16 cellular contexts compared by ENCODE assay signal in genomic region chr4:151415978-151416377, GRCh38. TPM values are rescaled to one million over a fixed set of nuclear protein-coding genes. Genes with fewer than 3 reads are reported as not detected.
DNase-seq lines count a peak whose midpoint lies in the region; ATAC-seq and TF ChIP-seq lines count a peak whose summit lies in the region.
"Had no signal": no experiment of that assay in that cellular context is flagged by ENCODE, and none has a peak within 500 bp of the region (broad histone marks: within the 10 kb centered on the region; RNA-seq: fewer than 3 reads in every experiment).

No MANE protein-coding gene starts in this region.

- no peak overlapping the region for H4K91ac ChIP-seq in mesenchymal stem cell (ENCODE audit: low read length)

- H2AK5ac ChIP-seq in mesenchymal stem cell (ENCODE audit: low read length, severe bottlenecking): no peak overlapping the region

- no peak overlapping the region for H3K4me2 ChIP-seq in mesenchymal stem cell (ENCODE audit: low read length, poor library complexity, severe bottlenecking)
- H3K4me2 ChIP-seq: BLaER1 treated with 17β-estradiol and CSF1 and Interleukin-3, amounts not matched to agents 10 nM and 100 nM had no signal

- no peak overlapping the region for H3K14ac ChIP-seq in mesenchymal stem cell (ENCODE audit: low read length in 2 of 2)

- H3K79me1 ChIP-seq in mesenchymal stem cell (replicated peaks; ENCODE audit: low read length, poor library complexity, severe bottlenecking): peaks cover 10% of the 10 kb centered on the region

- H3K27me3 ChIP-seq in mesenchymal stem cell (ENCODE audit: control insufficient read depth in 1 of 2, insufficient read depth in 1 of 2, low read length in 2 of 2): no peaks in the 10 kb centered on the region

- H4K8ac ChIP-seq in mesenchymal stem cell (ENCODE audit: low read length): no peak overlapping the region

- H3K4ac ChIP-seq in mesenchymal stem cell (ENCODE audit: low read depth in 1 of 2, low read length in 2 of 2): no peak overlapping the region

- no peak overlapping the region for H2BK120ac ChIP-seq in mesenchymal stem cell (ENCODE audit: low read depth, low read length)

- peak overlapping the region; percentile 82 for H3K27ac ChIP-seq in mesenchymal stem cell (ENCODE audit: low read length, poor library complexity, severe bottlenecking)
- H3K27ac ChIP-seq in substantia nigra (ENCODE audit: low read depth, low read length, poor library complexity, severe bottlenecking): no peak overlapping the region
- H3K27ac ChIP-seq: BLaER1 treated with 17β-estradiol and CSF1 and Interleukin-3, amounts not matched to agents 10 nM and 100 nM; prostate gland had no signal

- no peak overlapping the region for H2BK12ac ChIP-seq in mesenchymal stem cell (ENCODE audit: low read length in 2 of 2)

- no peak overlapping the region for H3K18ac ChIP-seq in mesenchymal stem cell (ENCODE audit: low read depth in 1 of 2, low read length in 2 of 2)

- no peak for ATAC-seq in HG03045 (IDR thresholded peaks at IDR 0.05; ENCODE audit: unreplicated experiment)
- ATAC-seq: esophagus mucosa; stimulated activated memory B cell treated with anti-CD40 and anti-IgM and Interleukin-4, amounts not matched to agents 10 μg/mL and 1 μg/mL and 100 μg/mL, for 72 hours had no signal

- H2BK15ac ChIP-seq in mesenchymal stem cell (ENCODE audit: low read depth, poor library complexity, severe bottlenecking): no peak overlapping the region

- H3K4me3 ChIP-seq in AG10803 (ENCODE audit: low read length) (no peak overlapping the region), cardiac fibroblast (replicated peaks in 1 of 2; ENCODE audit: low read depth in 2 of 2, low read length in 2 of 2) (no peak overlapping the region), mesenchymal stem cell (ENCODE audit: insufficient read depth in 1 of 2, low read depth in 1 of 2, low read length in 2 of 2) (no peak overlapping the region)
- H3K4me3 ChIP-seq: BLaER1 treated with 17β-estradiol and CSF1 and Interleukin-3, amounts not matched to agents 10 nM and 100 nM; prostate gland had no signal

- no peaks in the 10 kb centered on the region for H3K36me3 ChIP-seq in mesenchymal stem cell (ENCODE audit: control insufficient read depth in 1 of 2, insufficient read depth in 2 of 2, low read depth in 1 of 2, low read length in 2 of 2)
- H3K36me3 ChIP-seq: BLaER1 treated with 17β-estradiol and CSF1 and Interleukin-3, amounts not matched to agents 10 nM and 100 nM; prostate gland had no signal

- H3K9ac ChIP-seq in mesenchymal stem cell (ENCODE audit: low read length): no peak overlapping the region
- H3K9ac ChIP-seq: BLaER1 treated with 17β-estradiol and CSF1 and Interleukin-3, amounts not matched to agents 10 nM and 100 nM had no signal

- no peak for TF ChIP-seq CTCF in AG10803 (conservative IDR thresholded peaks at IDR 0.05; ENCODE audit: low read length)
- TF ChIP-seq CTCF in cardiac fibroblast (IDR thresholded peaks at IDR 0.05; ENCODE audit: low read depth, low read length): no peak

- H3K23ac ChIP-seq in mesenchymal stem cell (ENCODE audit: low read length in 2 of 2): no peak overlapping the region

- DNase-seq in AG10803 (ENCODE audit: low read depth) (peak; percentile 78), M059J (ENCODE audit: low read depth) (peak; percentile 85), cardiac fibroblast (ENCODE audit: low read depth in 2 of 2) (peak; percentile 61 to 72), mesenchymal stem cell (no peak), inferior parietal cortex (ENCODE audit: extremely low spot score) (no peak), substantia nigra (lab: John Stamatoyannopoulos, UW) (no peak)
- no peak for DNase-seq in stimulated activated naive CD4-positive, alpha-beta T cell (lab: John Stamatoyannopoulos, UW)
- DNase-seq: activated CD4-positive, alpha-beta T cell treated with anti-CD3 and anti-CD28 coated beads, Interleukin-2, amount 50 U/mL, for 4 hours; H9; stimulated activated CD4-positive, alpha-beta T cell treated with anti-CD3 and anti-CD28 coated beads, Interleukin-4, amount 100 ng/mL, for 1 hour had no signal

- H2BK5ac ChIP-seq in mesenchymal stem cell (ENCODE audit: low read depth, low read length, poor library complexity, severe bottlenecking): no peak overlapping the region

- no peak overlapping the region for H2AFZ ChIP-seq in mesenchymal stem cell (ENCODE audit: low read depth, low read length)

- H3K4me1 ChIP-seq in mesenchymal stem cell (ENCODE audit: control insufficient read depth, insufficient read depth, low read depth, low read length): peaks cover 10% of the 10 kb centered on the region
- H3K4me1 ChIP-seq: prostate gland had no signal

- no peaks in the 10 kb centered on the region for H3K9me3 ChIP-seq in mesenchymal stem cell (ENCODE audit: control insufficient read depth, low read length)
- H3K9me3 ChIP-seq: BLaER1 treated with 17β-estradiol and CSF1 and Interleukin-3, amounts not matched to agents 10 nM and 100 nM; prostate gland had no signal

RNA-seq across cellular contexts. Expression of gene FHIP1A, which starts 7.0 kb away (rescaled TPM):
- total RNA-seq in M059J (2014; rRNA removed; shearing (Covaris generic)): 3.6 and 5.7 TPM in 2 replicates
- polyA plus RNA-seq in mesenchymal stem cell (2013, experiment 1 of 2): 0.03 TPM
- 0.04 TPM for polyA plus RNA-seq in mesenchymal stem cell (2013, experiment 2 of 2)
- total RNA-seq: T-helper 2 cell treated with Interferon-gamma antibody and Interleukin-4, amounts not matched to agents 100 ng/mL and 5 ng/mL, for 36 hours had no signal

Comparison
In these comparisons a context has a peak if more than half of its experiments do, and no peak if none do; other contexts are left out.
1. DNase-seq: peak in AG10803 (single experiment), M059J (single experiment) and cardiac fibroblast (2 of 2); none in mesenchymal stem cell (single experiment), inferior parietal cortex (single experiment), substantia nigra (0 of 49) and stimulated activated naive CD4-positive, alpha-beta T cell (0 of 6).